Comparison of ENCODE assay signal across 24 cellular contexts in the genomic region with DNA sequence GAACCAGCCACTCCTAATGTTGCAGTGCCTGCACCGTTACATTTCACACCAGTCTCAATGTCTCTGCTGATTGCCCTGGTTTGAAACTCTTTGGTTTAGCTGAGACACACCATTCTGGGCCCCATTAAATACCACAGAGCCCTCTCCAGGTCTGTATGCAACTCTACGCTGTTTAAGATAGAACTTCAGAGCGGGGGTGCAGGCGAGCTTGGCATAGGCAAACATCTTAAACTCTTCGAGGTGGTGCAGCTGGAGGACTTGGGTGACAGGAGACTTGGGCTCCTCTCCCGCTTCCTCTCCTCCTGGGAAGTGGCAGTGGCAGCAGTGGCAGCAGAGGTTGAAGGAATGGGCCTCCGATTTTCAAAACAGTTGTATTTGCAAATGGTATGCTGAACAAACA. TPM values are rescaled to one million over a fixed set of nuclear protein-coding genes. Genes with fewer than 3 reads are reported as not detected.
"Had no signal": no experiment of that assay in that cellular context is flagged by ENCODE, and none has a peak within 500 bp of the region (broad histone marks: within the 10 kb centered on the region; RNA-seq: fewer than 3 reads in every experiment).

No MANE protein-coding gene starts in this region.

- H3K9ac ChIP-seq: KMS-11 had no signal

- DNase-seq: IMR-90, Kasumi-1, MM.1S, NCI-H1092 treated with DMSO at 0.1 percent for 48 hours, NCI-H1436, NCI-H187, NCI-H2029, NCI-H2081 treated with DMSO at 0.1 percent for 48 hours, NCI-H2171, NCI-H226, NCI-H446, NCI-H510A, NCI-H524 treated with DMSO at 0.1 percent for 48 hours, NCI-H69, NCI-H774, Right ventricle myocardium superior, RPMI8226, SIG-M5 had no signal

- H3K27me3 ChIP-seq: SJSA1 had no signal

- H3K36me3 ChIP-seq: SJSA1 had no signal

- H3K9me3 ChIP-seq: SJSA1 had no signal

- FAIRE-seq: RCC 7860 had no signal

- H3K27ac ChIP-seq: HL-60, KMS-11, SJSA1, SK-N-MC had no signal

- H3K4me1 ChIP-seq: SJSA1 had no signal

- H3K4me3 ChIP-seq: SJSA1, SK-N-MC had no signal

- H3K4me2 ChIP-seq: KMS-11 had no signal

RNA-seq across cellular contexts. Expression of a gene that starts 58.1 kb away (rescaled TPM):
- total RNA-seq: IMR-90, M059J, Right ventricle myocardium superior had no signal
- polyA plus RNA-seq: IMR-90 had no signal
